Comparison of ENCODE assay signal across 24 cellular contexts in genomic region chr13:88932950-88933349, GRCh38.
A peak's percentile ranks its signal among the peaks of the same experiment; 100 is the strongest.
DNase-seq lines count a peak whose midpoint lies in the region; ATAC-seq and TF ChIP-seq lines count a peak whose summit lies in the region.
"Had no signal": no experiment of that assay in that cellular context is flagged by ENCODE, and none has a peak within 500 bp of the region (broad histone marks: within the 10 kb centered on the region; RNA-seq: fewer than 3 reads in every experiment).

No MANE protein-coding gene starts in this region.

- DNase-seq in NCI-H510A treated with DMSO at 0.1 percent for 48 hours (lab: John Stamatoyannopoulos, UW) (peak; percentile 51), NCI-H510A (lab: John Stamatoyannopoulos, UW) (no peak), SHP77 treated with DMSO at 0.1 percent for 48 hours (lab: John Stamatoyannopoulos, UW) (peak; percentile 89), sciatic nerve (ENCODE audit: low spot score) (no peak), NCI-H1105 (lab: John Stamatoyannopoulos, UW) (no peak)
- no peak for DNase-seq in activated CD8-positive, alpha-beta memory T cell treated with anti-CD3 and anti-CD28 coated beads, Interleukin-2, amount 50 U/mL, for 48 hours
- no peak for DNase-seq in NK-92 treated with Interleukin-12 subunit alpha and Interleukin-12 subunit beta, amount 100 ng/mL, for 24 hours (lab: John Stamatoyannopoulos, UW)
- DNase-seq: activated CD4-positive, alpha-beta T cell treated with anti-CD3 and anti-CD28 coated beads for 48 hours; activated gamma-delta T cell treated with Interleukin-2 at 50 U/mL for 16 hours; activated T-cell treated with anti-CD3 and anti-CD28 coated beads, Interleukin-2, amount 50 U/mL, for 4 hours; AML-193; GF-D8; H9; left ventricle myocardium superior; naive B cell; NCI-H187; NCI-H82; nucleus accumbens; stimulated activated naive CD8-positive, alpha-beta T cell treated with anti-CD3 and anti-CD28 coated beads, Interleukin-15, amount 100 ng/mL, for 72 hours; thyroid gland; WERI-Rb-1 had no signal

- H3K4me3 ChIP-seq in KMS-11 (IDR thresholded peaks at IDR 0.05; ENCODE audit: insufficient read depth, low read depth, low read length) = no peak overlapping the region
- H3K4me3 ChIP-seq: A549, thyroid gland, vagina had no signal

- ATAC-seq in sciatic nerve = peak; percentile 76
- ATAC-seq: A549; activated T-cell treated with anti-CD3 and anti-CD28 coated beads, Interleukin-2, amount 50 U/mL, for 4 hours; left ventricle myocardium superior; stimulated activated naive CD8-positive, alpha-beta T cell treated with anti-CD3 and anti-CD28 coated beads, Interleukin-15, amount 100 ng/mL, for 72 hours had no signal

- 0 out of 2 replicates have a peak overlapping the region, but pooled peaks have one; percentile 6 for H3K4me2 ChIP-seq in KMS-11
- H3K4me2 ChIP-seq: A549 had no signal

- H3K27ac ChIP-seq in KMS-11 = no peak overlapping the region
- H3K27ac ChIP-seq: A549, thyroid gland, vagina, WERI-Rb-1 had no signal

- no peaks in the 10 kb centered on the region for H3K79me2 ChIP-seq in KMS-11 (ENCODE audit: insufficient read depth, low read depth)

- no peaks in the 10 kb centered on the region for H3K27me3 ChIP-seq in KMS-11 (ENCODE audit: insufficient read depth, low read depth)
- H3K27me3 ChIP-seq: thyroid gland, vagina had no signal

- intact Hi-C loops in sciatic nerve (cut with DNase I) = no loop called here

- peak overlapping the region; percentile 22 for H2AFZ ChIP-seq in KMS-11 (ENCODE audit: low read depth)

- H4K20me1 ChIP-seq in KMS-11 (ENCODE audit: insufficient read depth) = no peaks in the 10 kb centered on the region

- no peaks in the 10 kb centered on the region for H3K36me3 ChIP-seq in KMS-11 (ENCODE audit: insufficient read depth)
- H3K36me3 ChIP-seq: thyroid gland, vagina, WERI-Rb-1 had no signal

- H3K9ac ChIP-seq in KMS-11 = no peak overlapping the region

- no peak for TF ChIP-seq CTCF in KMS-11 (conservative IDR thresholded peaks at IDR 0.05; ENCODE audit: low read depth, low read length)

- no peaks in the 10 kb centered on the region for H3K4me1 ChIP-seq in KMS-11 (ENCODE audit: low read depth, poor library complexity, severe bottlenecking)
- H3K4me1 ChIP-seq: A549, thyroid gland, vagina had no signal

Comparison
In these comparisons a context has a peak if more than half of its experiments do, and no peak if none do; other contexts are left out.
1. DNase-seq: peak in NCI-H510A treated with DMSO at 0.1 percent for 48 hours (single experiment) and SHP77 treated with DMSO at 0.1 percent for 48 hours (single experiment); none in NCI-H510A (single experiment), sciatic nerve (single experiment), NCI-H1105 (single experiment), activated CD8-positive, alpha-beta memory T cell treated with anti-CD3 and anti-CD28 coated beads, Interleukin-2, amount 50 U/mL, for 48 hours (single experiment) and NK-92 treated with Interleukin-12 subunit alpha and Interleukin-12 subunit beta, amount 100 ng/mL, for 24 hours (single experiment).